Comparison of ENCODE assay signal across 8 cellular contexts in the genomic region with DNA sequence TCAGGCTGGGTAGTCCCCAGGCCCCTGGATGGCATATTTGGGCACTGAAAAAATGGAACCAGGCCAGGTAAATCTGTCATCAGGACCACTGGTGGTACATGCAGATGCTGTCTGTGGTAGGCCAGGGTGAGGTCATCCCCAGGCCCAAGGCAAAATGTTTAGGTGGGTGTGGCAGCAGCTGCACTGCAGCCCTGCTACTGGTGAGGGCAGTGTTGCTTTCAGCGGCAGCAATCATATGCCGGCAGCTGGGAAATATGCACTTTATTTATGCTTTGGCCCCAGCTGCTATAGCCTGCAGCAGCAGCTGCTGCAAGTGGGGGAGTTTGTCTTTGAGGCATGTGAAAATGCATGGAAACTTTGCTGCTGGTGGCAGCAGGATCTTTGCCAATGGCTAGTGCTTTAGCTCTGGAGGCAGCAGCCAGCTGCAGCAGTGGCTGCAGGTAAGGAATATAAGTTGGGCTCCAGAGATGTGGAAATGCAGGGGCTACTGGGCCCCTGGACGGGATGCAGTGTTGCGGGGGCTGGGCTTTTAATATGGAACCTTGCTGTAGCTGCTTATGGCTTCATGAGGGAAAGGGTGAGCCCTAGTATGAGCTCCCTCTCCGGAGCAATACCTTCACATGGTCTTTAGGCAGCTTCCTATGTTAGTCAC.
DNase-seq lines count a peak whose midpoint lies in the region; ATAC-seq and TF ChIP-seq lines count a peak whose summit lies in the region.

No MANE protein-coding gene starts in this region.

- peak; percentile 22 for TF ChIP-seq CTCF in cardiac fibroblast (IDR thresholded peaks at IDR 0.05; ENCODE audit: low read depth, low read length)
- peak; percentile 73 for TF ChIP-seq CTCF in retinal pigment epithelial cell (conservative IDR thresholded peaks at IDR 0.05; ENCODE audit: low read depth, low read length)

- no peak overlapping the region for H3K4me3 ChIP-seq in cardiac fibroblast (replicated peaks in 1 of 2; ENCODE audit: low read depth in 2 of 2, low read length in 2 of 2)
- no peak overlapping the region for H3K4me3 ChIP-seq in retinal pigment epithelial cell (ENCODE audit: low read length)

- DNase-seq in CD1c-positive myeloid dendritic cell (ENCODE audit: extremely low spot score): peak; percentile 37
- peak; percentile 43 for DNase-seq in NCI-H2196 (lab: John Stamatoyannopoulos, UW; ENCODE audit: unreplicated experiment)
- DNase-seq in cardiac fibroblast (ENCODE audit: low read depth in 2 of 2): peak; percentile 2 to 3
- DNase-seq in retinal pigment epithelial cell (ENCODE audit: low read depth): no peak
- DNase-seq in 8988T: no peak
- no peak for DNase-seq in effector CD8-positive, alpha-beta T cell (lab: John Stamatoyannopoulos, UW)

- peak; percentile 69 for ATAC-seq in GM18519 (IDR thresholded peaks at IDR 0.05; ENCODE audit: low FRiP score, unreplicated experiment)
- peak; percentile 77 for ATAC-seq in HG02938 (IDR thresholded peaks at IDR 0.05; ENCODE audit: unreplicated experiment)

Comparison
In these comparisons a context has a peak if more than half of its experiments do, and no peak if none do; other contexts are left out.
1. DNase-seq: peak in CD1c-positive myeloid dendritic cell (single experiment), NCI-H2196 (single experiment) and cardiac fibroblast (2 of 2); none in retinal pigment epithelial cell (single experiment), 8988T (single experiment) and effector CD8-positive, alpha-beta T cell (single experiment).